In the genomic region with DNA sequence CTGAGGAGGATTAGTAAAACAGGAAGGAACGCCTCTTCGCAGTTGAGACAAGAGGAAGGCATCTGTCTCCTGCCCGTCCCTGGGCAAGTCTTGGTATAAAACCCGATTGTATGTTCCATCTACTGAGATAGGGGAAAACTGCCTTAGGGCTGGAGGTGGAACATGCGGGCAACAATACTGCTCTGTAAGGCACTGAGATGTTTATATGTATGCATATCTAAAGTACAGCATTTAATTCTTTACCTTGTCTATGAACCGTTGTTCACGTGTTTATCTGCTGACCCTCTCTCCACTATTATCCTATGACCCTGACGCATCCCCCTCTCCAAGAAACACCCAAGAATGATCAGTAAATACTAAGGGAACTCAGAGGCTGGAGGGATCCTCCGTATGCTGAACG, we compare ENCODE assay signal across 10 cellular contexts. TPM values are rescaled to one million over a fixed set of nuclear protein-coding genes. Genes with fewer than 3 reads are reported as not detected.
DNase-seq lines count a peak whose midpoint lies in the region; ATAC-seq and TF ChIP-seq lines count a peak whose summit lies in the region.
"Had no signal": no experiment of that assay in that cellular context is flagged by ENCODE, and none has a peak within 500 bp of the region (broad histone marks: within the 10 kb centered on the region; RNA-seq: fewer than 3 reads in every experiment).

No MANE protein-coding gene starts in this region.

- H3K4me3 Mint-ChIP-seq in activated naive CD8-positive, alpha-beta T cell treated with anti-CD3 and anti-CD28 coated beads, Interleukin-2, amount 10 ng/mL, durations not matched to agents 7 days and 5 days: peak overlapping the region; percentile 94
- H3K4me3 Mint-ChIP-seq in memory B cell: peak overlapping the region; percentile 92

- TF ChIP-seq CTCF in right atrium auricular region (IDR thresholded peaks at IDR 0.05) (no peak), vagina (IDR thresholded peaks at IDR 0.05) (no peak)

- H3K4me1 ChIP-seq in right atrium auricular region: peaks cover 0 to 21% of the 10 kb centered on the region in 2 donors
- peaks cover 25% of the 10 kb centered on the region for H3K4me1 ChIP-seq in vagina

- intact Hi-C loops in Right ventricle myocardium superior (cut with DNase I) (no loop called here), vagina (cut with DNase I) (loop anchor here (5.0 to 10.0 kb wide), 2 partner anchors 52 to 355 kb away; a partner anchor contains a TSS)

- H3K27ac ChIP-seq in right atrium auricular region (peak overlapping the region; percentile 63 to 85), vagina (peak overlapping the region; percentile 78)

- H3K27me3 Mint-ChIP-seq in activated naive CD8-positive, alpha-beta T cell treated with anti-CD3 and anti-CD28 coated beads, Interleukin-2, amount 10 ng/mL, durations not matched to agents 7 days and 5 days: no peaks in the 10 kb centered on the region
- no peaks in the 10 kb centered on the region for H3K27me3 Mint-ChIP-seq in memory B cell

- peaks cover 11% of the 10 kb centered on the region for H3K36me3 Mint-ChIP-seq in activated naive CD8-positive, alpha-beta T cell treated with anti-CD3 and anti-CD28 coated beads, Interleukin-2, amount 10 ng/mL, durations not matched to agents 7 days and 5 days
- H3K36me3 Mint-ChIP-seq in memory B cell: peaks cover 11% of the 10 kb centered on the region

- TF ChIP-seq POLR2A in vagina (IDR thresholded peaks at IDR 0.05): no peak

- no peak for ATAC-seq in Right ventricle myocardium superior (ENCODE audit: poor library complexity)
- ATAC-seq in activated naive CD8-positive, alpha-beta T cell treated with anti-CD3 and anti-CD28 coated beads, Interleukin-2, amount 10 ng/mL, durations not matched to agents 7 days and 5 days (ENCODE audit: low read depth): no peak
- no peak for ATAC-seq in memory B cell (ENCODE audit: low read depth)
- no peak for ATAC-seq in HG03457 (IDR thresholded peaks at IDR 0.05; ENCODE audit: unreplicated experiment)

- peak overlapping the region; percentile 68 to 99 for H3K4me3 ChIP-seq in right atrium auricular region
- peak overlapping the region; percentile 72 to 79 for H3K4me3 ChIP-seq in vagina

- peaks cover 21% of the 10 kb centered on the region for H3K4me1 Mint-ChIP-seq in activated naive CD8-positive, alpha-beta T cell treated with anti-CD3 and anti-CD28 coated beads, Interleukin-2, amount 10 ng/mL, durations not matched to agents 7 days and 5 days
- H3K4me1 Mint-ChIP-seq in memory B cell: peaks cover 21% of the 10 kb centered on the region

- H3K27ac Mint-ChIP-seq in activated naive CD8-positive, alpha-beta T cell treated with anti-CD3 and anti-CD28 coated beads, Interleukin-2, amount 10 ng/mL, durations not matched to agents 7 days and 5 days: peak overlapping the region; percentile 94
- H3K27ac Mint-ChIP-seq in memory B cell: peak overlapping the region; percentile 91

- H3K27me3 ChIP-seq in right atrium auricular region (no peaks in the 10 kb centered on the region), vagina (no peaks in the 10 kb centered on the region)

- H3K9me3 Mint-ChIP-seq in activated naive CD8-positive, alpha-beta T cell treated with anti-CD3 and anti-CD28 coated beads, Interleukin-2, amount 10 ng/mL, durations not matched to agents 7 days and 5 days: no peaks in the 10 kb centered on the region
- no peaks in the 10 kb centered on the region for H3K9me3 Mint-ChIP-seq in memory B cell

- DNase-seq in right atrium auricular region (ENCODE audit: low spot score): no peak
- DNase-seq in Right ventricle myocardium superior: no peak
- DNase-seq in activated naive CD8-positive, alpha-beta T cell treated with anti-CD3 and anti-CD28 coated beads, Interleukin-2, amount 10 ng/mL, durations not matched to agents 7 days and 5 days: no peak
- no peak for DNase-seq in memory B cell (ENCODE audit: low spot score in 2 of 2)
- no peak for DNase-seq in vagina (ENCODE audit: extremely low spot score in 2 of 2)
- no peak for DNase-seq in NCI-H69 (lab: John Stamatoyannopoulos, UW)
- DNase-seq in activated CD4-positive, CD25-positive, alpha-beta regulatory T cell treated with anti-CD3 and anti-CD28 coated beads, Interleukin-2, amount 50 U/mL, for 72 hours: no peak

- POLR2A ChIA-PET in activated naive CD8-positive, alpha-beta T cell treated with anti-CD3 and anti-CD28 coated beads, Interleukin-2, amount 10 ng/mL, durations not matched to agents 7 days and 5 days (lab: Charles Lee): interaction anchor here (0.6 to 2.2 kb wide), 6 partner anchors 33 to 89 kb away, joined by 3 to 10 read pairs (median 4); a partner anchor contains a TSS

- H3K9me3 ChIP-seq in right atrium auricular region: no peaks in the 10 kb centered on the region
- H3K9me3 ChIP-seq in vagina: no peaks in the 10 kb centered on the region

- H3K36me3 ChIP-seq in right atrium auricular region (peaks cover 13% of the 10 kb centered on the region), vagina (peaks cover 0 to 25% of the 10 kb centered on the region in 2 donors)

RNA-seq across cellular contexts. Expression of a gene that starts 0.7 kb away (rescaled TPM):
- total RNA-seq in right atrium auricular region (10 to 100 TPM; 60.0 to 80.9 TPM), Right ventricle myocardium superior (80.6 TPM), vagina (65.3 TPM)
- total RNA-seq in activated naive CD8-positive, alpha-beta T cell treated with anti-CD3 and anti-CD28 coated beads, Interleukin-2, amount 10 ng/mL, durations not matched to agents 7 days and 5 days: 10 to 100 TPM; 42.8 to 46.8 TPM

RNA-seq across cellular contexts. Expression of a gene that starts 18.8 kb away (rescaled TPM):
- total RNA-seq in right atrium auricular region (not detected), Right ventricle myocardium superior (not detected), vagina (not detected)
- under 1 TPM; 0.19 to 0.23 TPM for total RNA-seq in activated naive CD8-positive, alpha-beta T cell treated with anti-CD3 and anti-CD28 coated beads, Interleukin-2, amount 10 ng/mL, durations not matched to agents 7 days and 5 days

RNA-seq across cellular contexts. Expression of a gene that starts 34.5 kb away (rescaled TPM):
- total RNA-seq in right atrium auricular region (10 to 100 TPM; 81.7 to 95.1 TPM), Right ventricle myocardium superior (82.6 TPM), vagina (113 TPM)
- total RNA-seq in activated naive CD8-positive, alpha-beta T cell treated with anti-CD3 and anti-CD28 coated beads, Interleukin-2, amount 10 ng/mL, durations not matched to agents 7 days and 5 days: 100 to 1,000 TPM; 173 to 176 TPM

RNA-seq across cellular contexts. Expression of a gene that starts 35.0 kb away (rescaled TPM):
- total RNA-seq in right atrium auricular region (not detected), Right ventricle myocardium superior (not detected), vagina (not detected)
- not detected for total RNA-seq in activated naive CD8-positive, alpha-beta T cell treated with anti-CD3 and anti-CD28 coated beads, Interleukin-2, amount 10 ng/mL, durations not matched to agents 7 days and 5 days
- total RNA-seq: occipital lobe; T-helper 1 cell treated with Interleukin-12 subunit alpha and Interleukin-12 subunit beta and Interleukin-4 antibody, amounts not matched to agents 30 ng/mL and 1 ng/mL, for 36 hours had no signal

RNA-seq across cellular contexts. Expression of a gene that starts 44.2 kb away (rescaled TPM):
- 1,000 to 10,000 TPM; 1,032 to 1,330 TPM for total RNA-seq in right atrium auricular region
- total RNA-seq in Right ventricle myocardium superior: 1,176 TPM
- 1,000 to 10,000 TPM; 2,294 to 2,369 TPM for total RNA-seq in activated naive CD8-positive, alpha-beta T cell treated with anti-CD3 and anti-CD28 coated beads, Interleukin-2, amount 10 ng/mL, durations not matched to agents 7 days and 5 days
- total RNA-seq in vagina: 3,724 TPM
